In genomic region chr1:229268505-229268904, GRCh38 we compare ENCODE assay signal across 23 cellular contexts. TPM values are rescaled to one million over a fixed set of nuclear protein-coding genes. Genes with fewer than 3 reads are reported as not detected.
DNase-seq lines count a peak whose midpoint lies in the region; ATAC-seq, FAIRE-seq and TF ChIP-seq lines count a peak whose summit lies in the region.
"Had no signal": no experiment of that assay in that cellular context is flagged by ENCODE, and none has a peak within 500 bp of the region (broad histone marks: within the 10 kb centered on the region; RNA-seq: fewer than 3 reads in every experiment).

No MANE protein-coding gene starts in this region.

- no peak overlapping the region for H3K27ac ChIP-seq in CD4-positive, alpha-beta T cell (ENCODE audit: low read depth, low read length)
- H3K27ac ChIP-seq in RWPE2 (ENCODE audit: poor library complexity, severe bottlenecking) (peak overlapping the region; percentile 80), esophagus squamous epithelium (peak overlapping the region; percentile 69 to 93 (median 86)), ovary (no peak overlapping the region)
- H3K27ac ChIP-seq: A549; BLaER1 treated with 17β-estradiol and CSF1 and Interleukin-3, amounts not matched to agents 10 nM and 100 nM; parathyroid adenoma had no signal

- 53 to 71% methylated on average over 1 to 2 of the region's 2 CpGs for WGBS in esophagus squamous epithelium, 2 donors
- WGBS in ovary, 3 donors = 75 to 84% (median 80%) methylated on average over 2 of the region's 2 CpGs

- H3K36me3 ChIP-seq in RWPE2 (ENCODE audit: low read depth) (no peaks in the 10 kb centered on the region), esophagus squamous epithelium (no peaks in the 10 kb centered on the region), ovary (no peaks in the 10 kb centered on the region)
- H3K36me3 ChIP-seq: BLaER1 treated with 17β-estradiol and CSF1 and Interleukin-3, amounts not matched to agents 10 nM and 100 nM had no signal

- peaks cover 21% of the 10 kb centered on the region for H3K4me1 Mint-ChIP-seq in CD4-positive, alpha-beta T cell (ENCODE audit: low read depth)

- peaks cover 7% of the 10 kb centered on the region for H3K36me3 Mint-ChIP-seq in CD4-positive, alpha-beta T cell (ENCODE audit: low read depth)

- H3K4me1 ChIP-seq in RWPE2 (ENCODE audit: insufficient read depth, poor library complexity, severe bottlenecking) (peaks cover 14% of the 10 kb centered on the region), esophagus squamous epithelium (peaks cover 25 to 58% (median 27%) of the 10 kb centered on the region in 3 donors), ovary (ENCODE audit: insufficient read depth) (peaks cover 2% of the 10 kb centered on the region)

- POLR2A ChIA-PET in CD4-positive, alpha-beta T cell (lab: Charles Lee) = no interaction called here

- in situ Hi-C loops in GM13977 (cut with MboI; ENCODE audit: low pct_unique_long_range_greater_than_20kb, low sequenced_read_pairs, unreplicated experiment) = loop anchor here (25.0 kb wide), 1 partner anchor 1044 kb away; no protein-coding TSS in a partner anchor

- CTCF ChIA-PET in CD4-positive, alpha-beta T cell (lab: Charles Lee) = no interaction called here

- no peak for DNase-seq in CD4-positive, alpha-beta T cell
- DNase-seq in RWPE2 (ENCODE audit: low spot score) (no peak), esophagus squamous epithelium (lab: John Stamatoyannopoulos, UW) (no peak), renal cortical epithelial cell (ENCODE audit: low read depth) (peak; percentile 49), pons (ENCODE audit: low spot score) (no peak), D721Med (ENCODE audit: insufficient read length, low spot score) (no peak), ovary (no peak), GM13977 (ENCODE audit: low spot score) (no peak)
- DNase-seq: activated CD4-positive, alpha-beta T cell treated with anti-CD3 and anti-CD28 coated beads for 4 hours; activated naive CD8-positive, alpha-beta T cell treated with anti-CD3 and anti-CD28 coated beads, Interleukin-2, amount 10 ng/mL, durations not matched to agents 7 days and 5 days; Calu3; cortex of kidney; foreskin fibroblast; islet precursor cell; naive B cell; NCI-H1417 treated with DMSO at 0.1 percent for 48 hours; SHP77 treated with DMSO at 0.1 percent for 48 hours had no signal

- ATAC-seq in CD4-positive, alpha-beta T cell (ENCODE audit: poor library complexity) = no peak
- ATAC-seq in RWPE2 (ENCODE audit: low read depth) = peak; percentile 62
- ATAC-seq: A549; activated T-helper 17 cell treated with anti-CD3 and anti-CD28 coated beads, Interleukin-2, amount 50 U/mL, for 72 hours; HepG2 had no signal

- FAIRE-seq in D721Med (lab: Jason Lieb, UNC) = no peak
- FAIRE-seq: A549, HepG2 had no signal

- no peaks in the 10 kb centered on the region for H3K27me3 Mint-ChIP-seq in CD4-positive, alpha-beta T cell
- H3K27me3 Mint-ChIP-seq: activated naive CD8-positive, alpha-beta T cell treated with anti-CD3 and anti-CD28 coated beads, Interleukin-2, amount 10 ng/mL, durations not matched to agents 7 days and 5 days; activated T-helper 17 cell treated with anti-CD3 and anti-CD28 coated beads, Interleukin-2, amount 50 U/mL, for 72 hours; memory B cell; naive B cell had no signal

- intact Hi-C loops in CD4-positive, alpha-beta T cell (cut with DNase I, micrococcal nuclease) = no loop called here
- intact Hi-C loops in esophagus squamous epithelium (cut with DNase I) (loop anchor here (5.0 kb wide), 1 partner anchor 74 kb away; the partner anchor contains the start of gene CCSAP), ovary (cut with DNase I) (no loop called here)

- no peak for TF ChIP-seq EP300 in ovary (IDR thresholded peaks at IDR 0.05)

- H3K9me3 Mint-ChIP-seq in CD4-positive, alpha-beta T cell = peaks cover 6% of the 10 kb centered on the region
- H3K9me3 Mint-ChIP-seq: activated T-helper 17 cell treated with anti-CD3 and anti-CD28 coated beads, Interleukin-2, amount 50 U/mL, for 72 hours had no signal

- no peak for TF ChIP-seq CTCF in CD4-positive, alpha-beta T cell (IDR thresholded peaks at IDR 0.05)
- TF ChIP-seq CTCF in RWPE2 (IDR thresholded peaks at IDR 0.05; ENCODE audit: poor library complexity, severe bottlenecking) (no peak), esophagus squamous epithelium (IDR thresholded peaks at IDR 0.05) (no peak), D721Med (IDR thresholded peaks at IDR 0.05; ENCODE audit: insufficient read depth, missing control alignments) (no peak), ovary (IDR thresholded peaks at IDR 0.05) (no peak), GM13977 (IDR thresholded peaks at IDR 0.05; ENCODE audit: extremely low read depth, insufficient read depth, missing control alignments) (no peak)

- H3K4me3 ChIP-seq in RWPE2 (ENCODE audit: severe bottlenecking) = no peak overlapping the region
- no peak overlapping the region for H3K4me3 ChIP-seq in esophagus squamous epithelium
- no peak overlapping the region for H3K4me3 ChIP-seq in ovary
- H3K4me3 ChIP-seq: A549; BLaER1 treated with 17β-estradiol and CSF1 and Interleukin-3, amounts not matched to agents 10 nM and 100 nM had no signal

- H3K27me3 ChIP-seq in CD4-positive, alpha-beta T cell (ENCODE audit: control insufficient read depth, insufficient read depth, low read length) = no peaks in the 10 kb centered on the region
- H3K27me3 ChIP-seq in RWPE2 (ENCODE audit: insufficient read depth, poor library complexity, severe bottlenecking) (no peaks in the 10 kb centered on the region), esophagus squamous epithelium (no peaks in the 10 kb centered on the region), ovary (no peaks in the 10 kb centered on the region)

- TF ChIP-seq POLR2A in esophagus squamous epithelium (IDR thresholded peaks at IDR 0.05) (no peak), ovary (IDR thresholded peaks at IDR 0.05) (no peak)

- H3K9me3 ChIP-seq in CD4-positive, alpha-beta T cell (ENCODE audit: control insufficient read depth, low read length) = no peaks in the 10 kb centered on the region
- H3K9me3 ChIP-seq in RWPE2 (ENCODE audit: severe bottlenecking) (no peaks in the 10 kb centered on the region), esophagus squamous epithelium (no peaks in the 10 kb centered on the region), ovary (no peaks in the 10 kb centered on the region)

- peak overlapping the region; percentile 68 for H3K4me3 Mint-ChIP-seq in CD4-positive, alpha-beta T cell
- H3K4me3 Mint-ChIP-seq: activated naive CD8-positive, alpha-beta T cell treated with anti-CD3 and anti-CD28 coated beads, Interleukin-2, amount 10 ng/mL, durations not matched to agents 7 days and 5 days; activated T-helper 17 cell treated with anti-CD3 and anti-CD28 coated beads, Interleukin-2, amount 50 U/mL, for 72 hours; memory B cell had no signal

- H3K27ac Mint-ChIP-seq in CD4-positive, alpha-beta T cell = peak overlapping the region; percentile 34
- H3K27ac Mint-ChIP-seq: activated naive CD8-positive, alpha-beta T cell treated with anti-CD3 and anti-CD28 coated beads, Interleukin-2, amount 10 ng/mL, durations not matched to agents 7 days and 5 days; activated T-helper 17 cell treated with anti-CD3 and anti-CD28 coated beads, Interleukin-2, amount 50 U/mL, for 72 hours had no signal

RNA-seq across cellular contexts. Expression of gene RAB4A, which starts 2.4 kb away (rescaled TPM):
- 10 to 100 TPM; 26.7 to 28.7 TPM for total RNA-seq in CD4-positive, alpha-beta T cell
- total RNA-seq in esophagus squamous epithelium (10 to 100 TPM; 24.1 to 50.7 (median 43.0) TPM), renal cortical epithelial cell (19.1 and 41.0 TPM in 2 replicates), ovary (10 to 100 TPM; 19.5 to 69.2 (median 62.3) TPM)
- 10 to 100 TPM; 29.6 to 34.8 TPM for polyA plus RNA-seq in ovary

Comparison
In these comparisons a context has a peak if more than half of its experiments do, and no peak if none do; other contexts are left out.
1. H3K27ac ChIP-seq: peak in RWPE2 (single experiment) and esophagus squamous epithelium (4 of 4); none in CD4-positive, alpha-beta T cell (single experiment) and ovary (0 of 2).